Comparison of ENCODE assay signal across 8 cellular contexts in the genomic region with DNA sequence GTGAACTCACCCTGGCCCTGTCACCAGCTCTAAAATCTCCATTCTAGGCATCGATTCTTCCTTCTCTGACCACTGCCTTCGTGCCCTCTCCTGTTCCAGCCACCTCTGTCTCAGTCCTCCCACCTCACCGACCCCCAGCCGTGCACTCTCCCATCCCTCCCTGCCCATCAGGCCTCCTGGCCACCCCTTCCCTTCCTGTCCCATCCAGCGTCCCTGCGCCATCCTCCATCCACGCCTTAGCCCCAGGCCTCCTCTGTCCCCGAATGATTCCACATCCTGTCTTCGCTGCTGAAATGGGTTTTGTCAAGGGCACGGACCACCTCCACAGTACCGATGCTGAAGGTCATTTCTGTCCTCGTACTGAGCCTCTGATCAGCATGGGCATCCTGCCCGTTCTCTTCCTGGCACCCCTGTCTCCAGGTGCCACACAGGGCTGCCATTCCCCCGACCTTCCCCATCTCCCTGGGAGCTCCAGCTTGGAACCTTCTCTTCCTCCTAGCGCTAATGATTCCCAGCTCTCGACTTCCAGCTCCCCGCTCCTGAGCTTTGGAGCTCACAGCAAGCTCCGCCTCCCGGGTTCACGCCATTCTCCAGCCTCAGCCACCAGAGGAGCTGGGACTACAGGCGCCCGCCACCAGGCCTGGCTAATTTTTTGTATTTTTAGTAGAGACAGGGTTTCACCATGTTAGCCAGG. TPM values are rescaled to one million over a fixed set of nuclear protein-coding genes. Genes with fewer than 3 reads are reported as not detected.
A peak's percentile ranks its signal among the peaks of the same experiment; 100 is the strongest.
DNase-seq lines count a peak whose midpoint lies in the region; ATAC-seq lines count a peak whose summit lies in the region.
"Had no signal": no experiment of that assay in that cellular context is flagged by ENCODE, and none has a peak within 500 bp of the region (broad histone marks: within the 10 kb centered on the region; RNA-seq: fewer than 3 reads in every experiment).

No MANE protein-coding gene starts in this region.

- H3K36me3 Mint-ChIP-seq in IgD-negative memory B cell: no peaks in the 10 kb centered on the region
- peaks cover 33% of the 10 kb centered on the region for H3K36me3 Mint-ChIP-seq in effector memory CD8-positive, alpha-beta T cell (ENCODE audit: insufficient read depth)

- intact Hi-C loops in sciatic nerve (cut with DNase I): no loop called here

- peak; percentile 56 for DNase-seq in EH (ENCODE audit: low read depth)
- no peak for DNase-seq in effector memory CD8-positive, alpha-beta T cell
- no peak for DNase-seq in sciatic nerve (ENCODE audit: low spot score)
- DNase-seq in nucleus accumbens (lab: John Stamatoyannopoulos, UW): no peak
- no peak for DNase-seq in stimulated activated CD4-positive, alpha-beta T cell treated with anti-CD3 and anti-CD28 coated beads, Interleukin-4, amount 100 ng/mL, for 1 hour
- DNase-seq: DMS79 had no signal

- ATAC-seq in effector memory CD8-positive, alpha-beta T cell (replicated peaks): no peak
- peak; percentile 10 for ATAC-seq in sciatic nerve
- no peak for ATAC-seq in HG02759 (IDR thresholded peaks at IDR 0.05; ENCODE audit: unreplicated experiment)

- peak overlapping the region in 2 of 4 donors; percentile 65 to 79 for H3K4me3 Mint-ChIP-seq in IgD-negative memory B cell
- peak overlapping the region; percentile 9 to 17 for H3K4me3 Mint-ChIP-seq in effector memory CD8-positive, alpha-beta T cell

- no peaks in the 10 kb centered on the region for H3K27me3 Mint-ChIP-seq in IgD-negative memory B cell
- no peaks in the 10 kb centered on the region for H3K27me3 Mint-ChIP-seq in effector memory CD8-positive, alpha-beta T cell

- peaks cover 12 to 21% (median 14%) of the 10 kb centered on the region in 3 donors for H3K4me1 Mint-ChIP-seq in IgD-negative memory B cell
- peaks cover 20 to 28% of the 10 kb centered on the region in 2 donors for H3K4me1 Mint-ChIP-seq in effector memory CD8-positive, alpha-beta T cell (ENCODE audit: low read depth in 2 of 2)

- no peaks in the 10 kb centered on the region for H3K9me3 Mint-ChIP-seq in IgD-negative memory B cell
- H3K9me3 Mint-ChIP-seq in effector memory CD8-positive, alpha-beta T cell: no peaks in the 10 kb centered on the region

- peak overlapping the region in 2 of 3 donors; percentile 50 to 53 for H3K27ac Mint-ChIP-seq in IgD-negative memory B cell
- peak overlapping the region; percentile 89 to 93 for H3K27ac Mint-ChIP-seq in effector memory CD8-positive, alpha-beta T cell

RNA-seq across cellular contexts. Expression of gene TRIM65, which starts 2.6 kb away (rescaled TPM):
- 25.0 TPM for polyA plus RNA-seq in IgD-negative memory B cell
- total RNA-seq in sciatic nerve: 24.7 TPM

RNA-seq across cellular contexts. Expression of gene MRPL38, which starts 10.5 kb away (rescaled TPM):
- 77.5 TPM for polyA plus RNA-seq in IgD-negative memory B cell
- 73.6 TPM for total RNA-seq in sciatic nerve

RNA-seq across cellular contexts. Expression of gene TRIM47, which starts 15.8 kb away (rescaled TPM):
- polyA plus RNA-seq in IgD-negative memory B cell: 12.4 TPM
- total RNA-seq in sciatic nerve: 50.7 TPM

RNA-seq across cellular contexts. Expression of gene WBP2, which starts 39.1 kb away (rescaled TPM):
- polyA plus RNA-seq in IgD-negative memory B cell: 131 TPM
- total RNA-seq in sciatic nerve: 156 TPM

RNA-seq across cellular contexts. Expression of gene FBF1, which starts 46.6 kb away (rescaled TPM):
- 1.9 TPM for polyA plus RNA-seq in IgD-negative memory B cell
- total RNA-seq in sciatic nerve: 18.5 TPM
